Comparison of ENCODE assay signal across 8 cellular contexts in the genomic region with DNA sequence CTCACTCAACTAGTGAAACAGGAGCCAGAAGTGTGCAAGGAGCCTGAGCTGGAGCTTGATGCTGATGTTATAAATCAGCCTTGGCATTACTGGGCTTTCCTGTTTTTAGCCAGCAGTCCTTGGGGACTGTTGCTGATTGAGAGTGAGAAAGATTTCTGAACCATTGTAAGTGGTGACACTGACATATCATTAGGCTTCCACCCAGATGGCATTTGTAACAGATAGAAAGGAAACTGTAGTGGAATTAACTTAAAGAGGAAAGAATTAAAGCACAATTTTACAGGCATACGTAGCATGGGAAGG.
DNase-seq lines count a peak whose midpoint lies in the region; ATAC-seq and TF ChIP-seq lines count a peak whose summit lies in the region.
"Had no signal": no experiment of that assay in that cellular context is flagged by ENCODE, and none has a peak within 500 bp of the region (broad histone marks: within the 10 kb centered on the region; RNA-seq: fewer than 3 reads in every experiment).

No MANE protein-coding gene starts in this region.

- POLR2A ChIA-PET in PC-9 (lab: Charles Lee; ENCODE audit: unreplicated experiment): no interaction called here

- H3K36me3 ChIP-seq in PC-9 (ENCODE audit: low read depth) (no peaks in the 10 kb centered on the region), hepatocyte (replicated peaks; ENCODE audit: insufficient read depth, low read depth) (no peaks in the 10 kb centered on the region), suprapubic skin (no peaks in the 10 kb centered on the region)

- H3K9me2 ChIP-seq in PC-9 (ENCODE audit: insufficient read depth) (no peaks in the 10 kb centered on the region), hepatocyte (replicated peaks; ENCODE audit: insufficient read depth) (no peaks in the 10 kb centered on the region)

- H3K27me3 ChIP-seq in PC-9 (ENCODE audit: insufficient read depth, low read depth) (no peaks in the 10 kb centered on the region), hepatocyte (no peaks in the 10 kb centered on the region), suprapubic skin (no peaks in the 10 kb centered on the region)

- CTCF ChIA-PET in PC-9 (lab: Charles Lee): no interaction called here

- no peak for TF ChIP-seq POLR2A in suprapubic skin (IDR thresholded peaks at IDR 0.05)

- H4K20me1 ChIP-seq in PC-9 (ENCODE audit: insufficient read depth) (no peaks in the 10 kb centered on the region), hepatocyte (ENCODE audit: insufficient read depth, poor library complexity, severe bottlenecking) (no peaks in the 10 kb centered on the region)

- peaks cover 71% of the 10 kb centered on the region for H3K79me2 ChIP-seq in PC-9 (ENCODE audit: low read depth)
- no peaks in the 10 kb centered on the region for H3K79me2 ChIP-seq in hepatocyte

- peaks cover 23% of the 10 kb centered on the region for H3F3A ChIP-seq in PC-9 (ENCODE audit: insufficient read depth, low read depth)

- peak; percentile 58 for ATAC-seq in HG02588 (IDR thresholded peaks at IDR 0.05; ENCODE audit: unreplicated experiment)
- ATAC-seq in GM21723 (IDR thresholded peaks at IDR 0.05; ENCODE audit: unreplicated experiment): no peak

- H3K4me1 ChIP-seq in PC-9 (replicated peaks; ENCODE audit: insufficient read depth) (peaks cover 52% of the 10 kb centered on the region), hepatocyte (ENCODE audit: insufficient read depth) (peaks cover 19% of the 10 kb centered on the region), suprapubic skin (peaks cover 25% of the 10 kb centered on the region)

- BruUV-seq in PC-9 (replicated peaks; lab: Mats Ljungman, UMichigan): no TSS peak

- H3K9me3 ChIP-seq in PC-9 (ENCODE audit: insufficient read depth, low read depth): no peaks in the 10 kb centered on the region
- no peaks in the 10 kb centered on the region for H3K9me3 ChIP-seq in hepatocyte (ENCODE audit: low read depth)
- no peaks in the 10 kb centered on the region for H3K9me3 ChIP-seq in suprapubic skin

- WGBS in hepatocyte (ENCODE audit: low lambda C conversion rate, missing lambda C conversion rate): 60% methylated on average over 1 of the region's 1 CpG
- 51% methylated on average over 1 of the region's 1 CpG for WGBS in suprapubic skin

- DNase-seq in PC-9 (peak; percentile 14 to 66), hepatocyte (ENCODE audit: low spot score) (no peak), suprapubic skin (ENCODE audit: low spot score in 2 of 2) (no peak), NCI-H2227 treated with DMSO at 0.1 percent for 48 hours (lab: John Stamatoyannopoulos, UW) (no peak), NCI-H2029 treated with DMSO at 0.1 percent for 48 hours (lab: John Stamatoyannopoulos, UW) (no peak)
- DNase-seq: activated B cell treated with CpG ODN at 0.5 μM for 24 hours had no signal

- TF ChIP-seq CTCF in PC-9 (conservative IDR thresholded peaks at IDR 0.05): no peak
- no peak for TF ChIP-seq CTCF in hepatocyte (IDR thresholded peaks at IDR 0.05; ENCODE audit: poor library complexity)
- no peak for TF ChIP-seq CTCF in suprapubic skin (IDR thresholded peaks at IDR 0.05)

- H3K4me2 ChIP-seq in PC-9: peak overlapping the region; percentile 27; the same call in 1 of the 2 replicates
- peak overlapping the region; percentile 28 for H3K4me2 ChIP-seq in hepatocyte

- intact Hi-C loops in PC-9 (cut with micrococcal nuclease; ENCODE audit: unreplicated experiment): no loop called here

- H3K4me3 ChIP-seq in PC-9: no peak overlapping the region
- H3K4me3 ChIP-seq in hepatocyte: no peak overlapping the region
- no peak overlapping the region for H3K4me3 ChIP-seq in suprapubic skin

- no peak overlapping the region for H2AFZ ChIP-seq in PC-9
- no peak overlapping the region for H2AFZ ChIP-seq in hepatocyte

- H3K27ac ChIP-seq in PC-9 (peak overlapping the region; percentile 32), hepatocyte (peak overlapping the region; percentile 31), suprapubic skin (peak overlapping the region; percentile 27)

- no peak for TF ChIP-seq EP300 in suprapubic skin (IDR thresholded peaks at IDR 0.05)

Comparison
In these comparisons a context has a peak if more than half of its experiments do, and no peak if none do; other contexts are left out.
1. DNase-seq: peak in PC-9 (2 of 2); none in hepatocyte (single experiment), suprapubic skin (0 of 2), NCI-H2227 treated with DMSO at 0.1 percent for 48 hours (single experiment) and NCI-H2029 treated with DMSO at 0.1 percent for 48 hours (single experiment).
2. Peak in every context shown above with its lines, with median percentiles within 50 percentile points of each other: H3K27ac ChIP-seq.